ENCODE assay signal across 1 cellular context in the genomic region with DNA sequence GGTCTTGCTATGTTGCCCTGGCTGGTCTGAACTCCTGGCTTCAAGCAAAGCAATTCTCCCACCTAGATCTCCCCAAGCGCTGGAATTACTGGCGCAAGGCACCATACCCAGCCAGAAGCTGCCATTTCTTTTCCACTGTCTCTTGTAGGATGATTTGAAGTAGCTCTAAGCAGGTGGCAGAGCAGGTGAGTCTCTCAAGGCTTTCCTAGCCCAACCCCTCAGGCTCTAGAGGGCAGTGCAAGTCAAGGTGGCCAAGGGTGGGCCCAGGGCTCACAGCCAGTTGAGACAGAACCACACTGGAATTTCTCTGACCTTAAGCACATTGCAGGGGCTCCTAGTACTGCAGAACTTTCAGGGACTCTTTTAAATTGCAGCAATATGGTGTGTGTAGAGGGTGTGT.
TF ChIP-seq lines count a peak whose summit lies in the region.

No MANE protein-coding gene starts in this region.

TF ChIP-seq in SK-N-SH, 30 proteins besides CTCF, POLR2A, EP300 and RAD21:
- TF ChIP-seq EZH2phosphoT487 (IDR thresholded peaks at IDR 0.05; ENCODE audit: borderline replicate concordance, low read depth) = no peak
- TF ChIP-seq SMC3 (IDR thresholded peaks at IDR 0.05; ENCODE audit: low read depth, low read length) = no peak
- no peak for TF ChIP-seq TAF1 (IDR thresholded peaks at IDR 0.05; ENCODE audit: borderline replicate concordance, low read depth, low read length)
- no peak for TF ChIP-seq CHD2 (IDR thresholded peaks at IDR 0.05; ENCODE audit: low read length, partially characterized antibody)
- no peak for TF ChIP-seq RCOR1 (IDR thresholded peaks at IDR 0.05; ENCODE audit: low read length)
- TF ChIP-seq YY1 (IDR thresholded peaks at IDR 0.05; ENCODE audit: low read depth) = no peak
- TF ChIP-seq TCF12 (IDR thresholded peaks at IDR 0.05) = no peak
- TF ChIP-seq, protein P1, sequence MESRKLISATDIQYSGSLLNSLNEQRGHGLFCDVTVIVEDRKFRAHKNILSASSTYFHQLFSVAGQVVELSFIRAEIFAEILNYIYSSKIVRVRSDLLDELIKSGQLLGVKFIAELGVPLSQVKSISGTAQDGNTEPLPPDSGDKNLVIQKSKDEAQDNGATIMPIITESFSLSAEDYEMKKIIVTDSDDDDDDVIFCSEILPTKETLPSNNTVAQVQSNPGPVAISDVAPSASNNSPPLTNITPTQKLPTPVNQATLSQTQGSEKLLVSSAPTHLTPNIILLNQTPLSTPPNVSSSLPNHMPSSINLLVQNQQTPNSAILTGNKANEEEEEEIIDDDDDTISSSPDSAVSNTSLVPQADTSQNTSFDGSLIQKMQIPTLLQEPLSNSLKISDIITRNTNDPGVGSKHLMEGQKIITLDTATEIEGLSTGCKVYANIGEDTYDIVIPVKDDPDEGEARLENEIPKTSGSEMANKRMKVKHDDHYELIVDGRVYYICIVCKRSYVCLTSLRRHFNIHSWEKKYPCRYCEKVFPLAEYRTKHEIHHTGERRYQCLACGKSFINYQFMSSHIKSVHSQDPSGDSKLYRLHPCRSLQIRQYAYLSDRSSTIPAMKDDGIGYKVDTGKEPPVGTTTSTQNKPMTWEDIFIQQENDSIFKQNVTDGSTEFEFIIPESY (IDR thresholded peaks at IDR 0.05; ENCODE audit: borderline replicate concordance, low read depth) = no peak
